Comparison of ENCODE assay signal across 8 cellular contexts in the genomic region with DNA sequence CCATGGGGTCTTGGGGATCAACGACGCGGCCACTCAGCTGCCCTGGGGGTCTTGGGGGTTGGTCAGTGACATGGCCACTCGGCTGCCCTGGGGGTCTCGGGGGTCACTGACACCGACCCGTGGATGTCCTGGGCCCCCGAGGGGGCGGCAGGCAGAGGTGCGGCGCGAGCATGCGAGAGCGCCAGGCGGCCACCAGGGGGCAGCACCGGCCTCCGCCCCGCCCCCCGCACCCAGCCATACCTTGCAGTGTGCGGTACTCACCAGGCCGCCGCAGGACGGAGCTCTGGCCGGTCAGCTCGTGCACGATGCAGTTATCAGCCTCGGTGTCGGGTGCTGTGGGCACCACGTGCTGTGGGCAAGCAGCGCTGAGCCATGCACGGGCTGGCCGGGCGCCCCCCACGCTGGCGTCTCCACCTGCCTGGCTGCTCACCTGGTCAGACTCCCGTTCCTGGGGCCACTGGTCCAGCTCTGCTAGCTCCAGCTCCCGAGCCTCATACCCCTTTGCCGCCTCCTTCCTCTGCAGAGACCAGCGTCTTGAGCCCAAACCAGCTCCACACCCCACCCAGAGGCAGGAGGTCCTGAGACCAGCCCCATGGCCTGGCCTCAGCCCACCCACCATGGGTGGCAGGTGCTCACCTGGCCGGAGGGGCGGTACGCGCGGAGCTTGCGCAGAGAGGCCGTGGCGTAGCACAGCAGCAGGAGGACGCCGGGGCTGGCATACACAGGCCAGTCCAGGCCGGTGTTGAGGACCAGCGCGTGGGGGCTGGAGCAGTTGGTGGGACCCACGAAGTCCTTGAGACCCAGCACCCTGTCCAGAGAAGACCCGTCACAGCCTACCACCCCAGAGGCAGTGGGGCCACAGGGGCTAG. TPM values are rescaled to one million over a fixed set of nuclear protein-coding genes. Genes with fewer than 3 reads are reported as not detected.
A peak's percentile ranks its signal among the peaks of the same experiment; 100 is the strongest.
DNase-seq lines count a peak whose midpoint lies in the region; ATAC-seq and TF ChIP-seq lines count a peak whose summit lies in the region.

No MANE protein-coding gene starts in this region.

- peak; percentile 81 to 92 for ATAC-seq in lower lobe of right lung
- no peak for ATAC-seq in GM18870 (IDR thresholded peaks at IDR 0.05; ENCODE audit: unreplicated experiment)

- no peaks in the 10 kb centered on the region for H3K9me3 Mint-ChIP-seq in activated CD4-positive, alpha-beta T cell treated with anti-CD3 and anti-CD28 coated beads, Interleukin-2, amount 10 ng/mL, durations not matched to agents 24 days and 14 days
- no peaks in the 10 kb centered on the region for H3K9me3 Mint-ChIP-seq in chondrocyte (ENCODE audit: low read depth)

- H3K27me3 Mint-ChIP-seq in activated CD4-positive, alpha-beta T cell treated with anti-CD3 and anti-CD28 coated beads, Interleukin-2, amount 10 ng/mL, durations not matched to agents 24 days and 14 days, result no peaks in the 10 kb centered on the region
- no peaks in the 10 kb centered on the region for H3K27me3 Mint-ChIP-seq in chondrocyte (ENCODE audit: low read depth)

- TF ChIP-seq CTCF in C4-2B (conservative IDR thresholded peaks at IDR 0.05) (peak; percentile 98), chondrocyte (IDR thresholded peaks at IDR 0.05) (peak; percentile 96), lower lobe of right lung (IDR thresholded peaks at IDR 0.05) (peak; percentile 100)

- no peak overlapping the region for H3K27ac Mint-ChIP-seq in activated CD4-positive, alpha-beta T cell treated with anti-CD3 and anti-CD28 coated beads, Interleukin-2, amount 10 ng/mL, durations not matched to agents 24 days and 14 days
- H3K27ac Mint-ChIP-seq in chondrocyte (ENCODE audit: unreplicated experiment), result no peak overlapping the region

- H3K4me1 ChIP-seq in lower lobe of right lung, result peaks cover 5% of the 10 kb centered on the region

- H3K36me3 Mint-ChIP-seq in activated CD4-positive, alpha-beta T cell treated with anti-CD3 and anti-CD28 coated beads, Interleukin-2, amount 10 ng/mL, durations not matched to agents 24 days and 14 days (ENCODE audit: low read depth), result peaks cover 16% of the 10 kb centered on the region
- peaks cover 5% of the 10 kb centered on the region for H3K36me3 Mint-ChIP-seq in chondrocyte (ENCODE audit: low read depth)

- H3K27ac ChIP-seq in C4-2B, result peak overlapping the region; percentile 74
- H3K27ac ChIP-seq in lower lobe of right lung, result no peak overlapping the region

- H3K4me1 Mint-ChIP-seq in activated CD4-positive, alpha-beta T cell treated with anti-CD3 and anti-CD28 coated beads, Interleukin-2, amount 10 ng/mL, durations not matched to agents 24 days and 14 days, result no peaks in the 10 kb centered on the region
- no peaks in the 10 kb centered on the region for H3K4me1 Mint-ChIP-seq in chondrocyte (ENCODE audit: low read depth)

- H3K9me3 ChIP-seq in lower lobe of right lung, result no peaks in the 10 kb centered on the region

- no peak overlapping the region for H3K4me3 Mint-ChIP-seq in activated CD4-positive, alpha-beta T cell treated with anti-CD3 and anti-CD28 coated beads, Interleukin-2, amount 10 ng/mL, durations not matched to agents 24 days and 14 days
- H3K4me3 Mint-ChIP-seq in chondrocyte (ENCODE audit: unreplicated experiment), result no peak overlapping the region

- no peaks in the 10 kb centered on the region for H3K27me3 ChIP-seq in lower lobe of right lung (ENCODE audit: low read depth)

- H3K4me3 ChIP-seq in lower lobe of right lung, result no peak overlapping the region

- peaks cover 87% of the 10 kb centered on the region for H3K36me3 ChIP-seq in lower lobe of right lung

- DNase-seq in GM19238 (ENCODE audit: insufficient read length, low spot score), result peak; percentile 88
- peak; percentile 16 for DNase-seq in NCI-H1092 treated with DMSO at 0.1 percent for 48 hours (lab: John Stamatoyannopoulos, UW)
- peak; percentile 88 for DNase-seq in activated CD4-positive, alpha-beta T cell treated with anti-CD3 and anti-CD28 coated beads, Interleukin-2, amount 10 ng/mL, durations not matched to agents 24 days and 14 days
- no peak for DNase-seq in chondrocyte (ENCODE audit: low spot score)
- DNase-seq in lower lobe of right lung, result peak; percentile 90
- peak; percentile 65 for DNase-seq in stimulated activated CD8-positive, alpha-beta memory T cell treated with anti-CD3 and anti-CD28 coated beads, Interleukin-15, amount 100 ng/mL, for 24 hours (ENCODE audit: low read depth)

- intact Hi-C loops in activated CD4-positive, alpha-beta T cell treated with anti-CD3 and anti-CD28 coated beads, Interleukin-2, amount 10 ng/mL, durations not matched to agents 24 days and 14 days (cut with micrococcal nuclease), result loop anchor here (1.0 kb wide), 2 partner anchors 31 to 48 kb away; a partner anchor contains a TSS
- intact Hi-C loops in lower lobe of right lung (cut with DNase I), result no loop called here

RNA-seq across cellular contexts. Expression of a gene that starts 31.2 kb away (rescaled TPM):
- total RNA-seq in activated CD4-positive, alpha-beta T cell treated with anti-CD3 and anti-CD28 coated beads, Interleukin-2, amount 10 ng/mL, durations not matched to agents 24 days and 14 days, result 68.8 and 69.9 TPM in 2 replicates
- total RNA-seq in chondrocyte, result 20.7 to 37.1 TPM (median 24.1 TPM) in 3 replicates
- total RNA-seq in lower lobe of right lung, result 14.5 TPM

RNA-seq across cellular contexts. Expression of a gene that starts 31.3 kb away (rescaled TPM):
- total RNA-seq in activated CD4-positive, alpha-beta T cell treated with anti-CD3 and anti-CD28 coated beads, Interleukin-2, amount 10 ng/mL, durations not matched to agents 24 days and 14 days, result 47.3 and 49.7 TPM in 2 replicates
- total RNA-seq in chondrocyte (12.8 to 15.5 TPM (median 14.3 TPM) in 3 replicates), lower lobe of right lung (61.9 TPM)

RNA-seq across cellular contexts. Expression of a gene that starts 47.5 kb away (rescaled TPM):
- total RNA-seq in activated CD4-positive, alpha-beta T cell treated with anti-CD3 and anti-CD28 coated beads, Interleukin-2, amount 10 ng/mL, durations not matched to agents 24 days and 14 days, result 219 and 226 TPM in 2 replicates
- total RNA-seq in chondrocyte (134 to 209 TPM (median 208 TPM) in 3 replicates), lower lobe of right lung (164 TPM)

RNA-seq across cellular contexts. Expression of a gene that starts 51.2 kb away (rescaled TPM):
- 3.0 and 3.3 TPM in 2 replicates for total RNA-seq in activated CD4-positive, alpha-beta T cell treated with anti-CD3 and anti-CD28 coated beads, Interleukin-2, amount 10 ng/mL, durations not matched to agents 24 days and 14 days
- total RNA-seq in chondrocyte, result not detected in 3 replicates
- 6.1 TPM for total RNA-seq in lower lobe of right lung
